In genomic region chr17:59619313-59620063, GRCh38 we compare ENCODE assay signal across 1 cellular context.
TF ChIP-seq lines count a peak whose summit lies in the region.

Gene CLTC (plus strand): TSS chr17:59619895. CDS start chr17:59620132, 237 bp downstream.

TF ChIP-seq in WTC11, 78 proteins besides CTCF, POLR2A, EP300 and RAD21 (continued from another document and continues in another):
- no peak for TF ChIP-seq ZNF425 (CRISPR knock-in tag; conservative IDR thresholded peaks at IDR 0.05)
- peak; percentile 88; the same call in 1 of the 2 replicates for TF ChIP-seq NFE2L1 (CRISPR knock-in tag; IDR thresholded peaks at IDR 0.05)
- no peak for TF ChIP-seq TCF7 (CRISPR knock-in tag; IDR thresholded peaks at IDR 0.05; ENCODE audit: low read depth)
- no peak; the same call in none of the 2 replicates for TF ChIP-seq FOXP1 (CRISPR knock-in tag; IDR thresholded peaks at IDR 0.05; ENCODE audit: borderline replicate concordance)
- no peak for TF ChIP-seq ATF6 (CRISPR knock-in tag; IDR thresholded peaks at IDR 0.05)
- TF ChIP-seq ELF4 (CRISPR knock-in tag; IDR thresholded peaks at IDR 0.05; ENCODE audit: low read depth) = no peak
- TF ChIP-seq ATF3 (CRISPR knock-in tag; conservative IDR thresholded peaks at IDR 0.05) = no peak
- TF ChIP-seq E2F4 (CRISPR knock-in tag; IDR thresholded peaks at IDR 0.05; ENCODE audit: borderline replicate concordance, low read depth) = 0 out of 2 replicates have a peak, but pooled peaks have one; percentile 40
- TF ChIP-seq E2F5 (CRISPR knock-in tag; IDR thresholded peaks at IDR 0.05) = peak; percentile 73; the same call in 1 of the 2 replicates
- no peak for TF ChIP-seq NR1H2 (CRISPR knock-in tag; IDR thresholded peaks at IDR 0.05)
- TF ChIP-seq NR2C2 (CRISPR knock-in tag; IDR thresholded peaks at IDR 0.05) = no peak
- TF ChIP-seq SMAD4 (CRISPR knock-in tag; IDR thresholded peaks at IDR 0.05) = peak; percentile 80
- TF ChIP-seq RELA (CRISPR knock-in tag; IDR thresholded peaks at IDR 0.05; ENCODE audit: borderline replicate concordance) = peak; percentile 61; the same call in 1 of the 2 replicates
- no peak for TF ChIP-seq OVOL2 (CRISPR knock-in tag; IDR thresholded peaks at IDR 0.05; ENCODE audit: borderline replicate concordance)
- peak; percentile 72; the same call in 1 of the 2 replicates for TF ChIP-seq EMX1 (CRISPR knock-in tag; IDR thresholded peaks at IDR 0.05)
- TF ChIP-seq AR (CRISPR knock-in tag; IDR thresholded peaks at IDR 0.05) = no peak
- TF ChIP-seq ZNF219 (CRISPR knock-in tag; IDR thresholded peaks at IDR 0.05; ENCODE audit: borderline replicate concordance) = no peak
- no peak for TF ChIP-seq GTF2I (CRISPR knock-in tag; conservative IDR thresholded peaks at IDR 0.05)
- TF ChIP-seq STAT6 (CRISPR knock-in tag; conservative IDR thresholded peaks at IDR 0.05; ENCODE audit: low read depth) = no peak
- no peak for TF ChIP-seq ZMAT4 (CRISPR knock-in tag; IDR thresholded peaks at IDR 0.05)
- 0 out of 2 replicates have a peak, but pooled peaks have one; percentile 20 for TF ChIP-seq TEAD1 (CRISPR knock-in tag; IDR thresholded peaks at IDR 0.05)
- no peak for TF ChIP-seq MYBL2 (CRISPR knock-in tag; IDR thresholded peaks at IDR 0.05)
- no peak for TF ChIP-seq ZNF396 (CRISPR knock-in tag; IDR thresholded peaks at IDR 0.05; ENCODE audit: borderline replicate concordance)
- TF ChIP-seq SP1 (CRISPR knock-in tag; conservative IDR thresholded peaks at IDR 0.05) = peak; percentile 96
- no peak for TF ChIP-seq ZNF232 (CRISPR knock-in tag; IDR thresholded peaks at IDR 0.05)
- no peak; the same call in 1 of the 2 replicates for TF ChIP-seq ZNF423 (CRISPR knock-in tag; IDR thresholded peaks at IDR 0.05)
- TF ChIP-seq MAX (CRISPR knock-in tag; IDR thresholded peaks at IDR 0.05) = peak; percentile 90
- no peak for TF ChIP-seq MXD4 (CRISPR knock-in tag; IDR thresholded peaks at IDR 0.05; ENCODE audit: borderline replicate concordance)
- TF ChIP-seq NFATC4 (CRISPR knock-in tag; IDR thresholded peaks at IDR 0.05) = no peak
- TF ChIP-seq USF2 (CRISPR knock-in tag; IDR thresholded peaks at IDR 0.05) = peak; percentile 92
- 0 out of 2 replicates have a peak, but pooled peaks have one; percentile 22 for TF ChIP-seq RORB (CRISPR knock-in tag; IDR thresholded peaks at IDR 0.05)
- TF ChIP-seq MLX (CRISPR knock-in tag; IDR thresholded peaks at IDR 0.05) = no peak
- TF ChIP-seq GRHL2 (CRISPR knock-in tag; IDR thresholded peaks at IDR 0.05; ENCODE audit: insufficient replicate concordance, severe bottlenecking) = no peak
- no peak for TF ChIP-seq E2F1 (CRISPR knock-in tag; IDR thresholded peaks at IDR 0.05)
- 0 out of 2 replicates have a peak, but pooled peaks have one; percentile 33 for TF ChIP-seq KAT7 (CRISPR knock-in tag; IDR thresholded peaks at IDR 0.05; ENCODE audit: borderline replicate concordance)
- peak; percentile 72; the same call in 1 of the 2 replicates for TF ChIP-seq HMGXB4 (CRISPR knock-in tag; IDR thresholded peaks at IDR 0.05)
- no peak for TF ChIP-seq CREB1 (CRISPR knock-in tag; IDR thresholded peaks at IDR 0.05)
- no peak for TF ChIP-seq JAZF1 (CRISPR knock-in tag; IDR thresholded peaks at IDR 0.05)
- TF ChIP-seq ZNF263 (CRISPR knock-in tag; IDR thresholded peaks at IDR 0.05; ENCODE audit: low read depth) = no peak
- no peak for TF ChIP-seq TP53 (CRISPR knock-in tag; IDR thresholded peaks at IDR 0.05)
- no peak for TF ChIP-seq HMGA2 (CRISPR knock-in tag; IDR thresholded peaks at IDR 0.05)
